Comparison of ENCODE assay signal across 31 cellular contexts in genomic region chr6:50271817-50272216, GRCh38.
"Had no signal": no experiment of that assay in that cellular context is flagged by ENCODE, and none has a peak within 500 bp of the region (broad histone marks: within the 10 kb centered on the region; RNA-seq: fewer than 3 reads in every experiment).

No MANE protein-coding gene starts in this region.

- H3K9me3 Mint-ChIP-seq: activated CD4-positive, alpha-beta T cell treated with anti-CD3 and anti-CD28 coated beads, Interleukin-2, amount 10 ng/mL, durations not matched to agents 24 days and 14 days; activated T-helper 1 cell treated with anti-CD3 and anti-CD28 coated beads, Interleukin-12 subunit alpha, Interleukin-12 subunit beta, Interleukin-2, Interleukin-4 antibody, amounts not matched to agents 30 ng/mL and 10 ng/mL and 1 ng/mL, durations not matched to agents 14 hours and 24 hours and 36 hours had no signal

- H3K36me3 ChIP-seq: ascending aorta, brain microvascular endothelial cell, esophagus muscularis mucosa, gastrocnemius medialis, heart left ventricle had no signal

- H3K27ac Mint-ChIP-seq: activated CD4-positive, alpha-beta memory T cell treated with anti-CD3 and anti-CD28 coated beads for 36 hours; activated CD4-positive, alpha-beta T cell treated with anti-CD3 and anti-CD28 coated beads for 36 hours; activated CD4-positive, alpha-beta T cell treated with anti-CD3 and anti-CD28 coated beads, Interleukin-2, amount 10 ng/mL, durations not matched to agents 24 days and 14 days; activated CD8-positive, alpha-beta memory T cell treated with anti-CD3 and anti-CD28 coated beads, Interleukin-2, amount 10 ng/mL, durations not matched to agents 7 days and 5 days; activated CD8-positive, alpha-beta T cell treated with anti-CD3 and anti-CD28 coated beads, Interleukin-2, amount 10 ng/mL, durations not matched to agents 7 days and 5 days; activated naive CD4-positive, alpha-beta T cell treated with anti-CD3 and anti-CD28 coated beads for 36 hours; activated naive CD4-positive, alpha-beta T cell treated with anti-CD3 and anti-CD28 coated beads, Interleukin-2, amount 50 U/mL, for 24 hours; activated naive CD8-positive, alpha-beta T cell treated with anti-CD3 and anti-CD28 coated beads, Interleukin-2, amount 10 ng/mL, durations not matched to agents 7 days and 5 days; activated T-helper 1 cell treated with anti-CD3 and anti-CD28 coated beads, Interleukin-12 subunit alpha, Interleukin-12 subunit beta, Interleukin-2, Interleukin-4 antibody, amounts not matched to agents 30 ng/mL and 10 ng/mL and 1 ng/mL, durations not matched to agents 14 hours and 24 hours and 36 hours; activated T-helper 2 cell treated with anti-CD3 and anti-CD28 coated beads, Interferon-gamma antibody, Interleukin-2, Interleukin-4, amounts not matched to agents 10 μg/mL and 5 μg/mL and 100 μg/mL, durations not matched to agents 14 hours and 24 hours and 36 hours; effector memory CD8-positive, alpha-beta T cell had no signal

- ATAC-seq: activated CD4-positive, alpha-beta T cell treated with anti-CD3 and anti-CD28 coated beads for 36 hours; activated CD8-positive, alpha-beta memory T cell treated with anti-CD3 and anti-CD28 coated beads, Interleukin-2, amount 10 ng/mL, durations not matched to agents 7 days and 5 days; activated CD8-positive, alpha-beta T cell treated with anti-CD3 and anti-CD28 coated beads, Interleukin-2, amount 10 ng/mL, durations not matched to agents 7 days and 5 days; effector memory CD8-positive, alpha-beta T cell; gastrocnemius medialis; heart left ventricle had no signal

- H3K4me1 Mint-ChIP-seq: activated CD4-positive, alpha-beta T cell treated with anti-CD3 and anti-CD28 coated beads for 36 hours; activated CD4-positive, alpha-beta T cell treated with anti-CD3 and anti-CD28 coated beads, Interleukin-2, amount 10 ng/mL, durations not matched to agents 24 days and 14 days; activated CD8-positive, alpha-beta memory T cell treated with anti-CD3 and anti-CD28 coated beads, Interleukin-2, amount 10 ng/mL, durations not matched to agents 7 days and 5 days; activated naive CD4-positive, alpha-beta T cell treated with anti-CD3 and anti-CD28 coated beads, Interleukin-2, amount 50 U/mL, for 24 hours; activated naive CD8-positive, alpha-beta T cell treated with anti-CD3 and anti-CD28 coated beads, Interleukin-2, amount 10 ng/mL, durations not matched to agents 7 days and 5 days had no signal

- H3K4me3 ChIP-seq: ascending aorta, esophagus muscularis mucosa, gastrocnemius medialis, heart left ventricle had no signal

- DNase-seq: activated CD4-positive, alpha-beta memory T cell treated with anti-CD3 and anti-CD28 coated beads for 36 hours; activated CD4-positive, alpha-beta T cell treated with anti-CD3 and anti-CD28 coated beads for 36 hours; activated CD4-positive, alpha-beta T cell treated with anti-CD3 and anti-CD28 coated beads, Interleukin-2, amount 10 ng/mL, durations not matched to agents 24 days and 14 days; activated CD4-positive, CD25-positive, alpha-beta regulatory T cell; activated CD4-positive, CD25-positive, alpha-beta regulatory T cell treated with anti-CD3 and anti-CD28 coated beads, Interleukin-2, amount 50 U/mL, for 72 hours; activated CD8-positive, alpha-beta memory T cell treated with anti-CD3 and anti-CD28 coated beads, Interleukin-2, amount 10 ng/mL, durations not matched to agents 7 days and 5 days; activated CD8-positive, alpha-beta memory T cell treated with anti-CD3 and anti-CD28 coated beads, Interleukin-2, amount 50 U/mL, for 4 hours; activated CD8-positive, alpha-beta T cell treated with anti-CD3 and anti-CD28 coated beads, Interleukin-2, amount 10 ng/mL, durations not matched to agents 7 days and 5 days; activated effector memory CD4-positive, alpha-beta T cell treated with anti-CD3 and anti-CD28 coated beads, Interleukin-2, amount 50 U/mL, for 16 hours; activated naive CD4-positive, alpha-beta T cell treated with anti-CD3 and anti-CD28 coated beads for 36 hours; activated naive CD8-positive, alpha-beta T cell treated with anti-CD3 and anti-CD28 coated beads, Interleukin-2, amount 10 ng/mL, durations not matched to agents 7 days and 5 days; activated T-cell treated with anti-CD3 and anti-CD28 coated beads, Interleukin-2, amount 50 U/mL, for 1 hour; activated T-cell treated with anti-CD3 and anti-CD28 coated beads, Interleukin-2, amount 50 U/mL, for 48 hours; caudate nucleus; cortex of kidney; dermis blood vessel endothelial cell; effector CD4-positive, alpha-beta T cell; effector memory CD8-positive, alpha-beta T cell; erythroblast; gastrocnemius medialis; glutamatergic neuron; heart left ventricle; T-helper 2 cell had no signal

- H3K4me1 ChIP-seq: ascending aorta, gastrocnemius medialis, heart left ventricle had no signal

- H3K27ac ChIP-seq: ascending aorta, brain microvascular endothelial cell, esophagus muscularis mucosa, foreskin keratinocyte, gastrocnemius medialis, heart left ventricle had no signal

- H3K27me3 ChIP-seq: ascending aorta, brain microvascular endothelial cell, esophagus muscularis mucosa, foreskin keratinocyte, gastrocnemius medialis, heart left ventricle had no signal

- H3K4me3 Mint-ChIP-seq: activated CD4-positive, alpha-beta memory T cell treated with anti-CD3 and anti-CD28 coated beads for 36 hours; activated CD4-positive, alpha-beta T cell treated with anti-CD3 and anti-CD28 coated beads for 36 hours; activated CD4-positive, alpha-beta T cell treated with anti-CD3 and anti-CD28 coated beads, Interleukin-2, amount 10 ng/mL, durations not matched to agents 24 days and 14 days; activated CD8-positive, alpha-beta memory T cell treated with anti-CD3 and anti-CD28 coated beads, Interleukin-2, amount 10 ng/mL, durations not matched to agents 7 days and 5 days; activated CD8-positive, alpha-beta T cell treated with anti-CD3 and anti-CD28 coated beads, Interleukin-2, amount 10 ng/mL, durations not matched to agents 7 days and 5 days; activated naive CD4-positive, alpha-beta T cell treated with anti-CD3 and anti-CD28 coated beads for 36 hours; activated naive CD4-positive, alpha-beta T cell treated with anti-CD3 and anti-CD28 coated beads, Interleukin-2, amount 50 U/mL, for 24 hours; activated naive CD8-positive, alpha-beta T cell treated with anti-CD3 and anti-CD28 coated beads, Interleukin-2, amount 10 ng/mL, durations not matched to agents 7 days and 5 days; activated T-helper 1 cell treated with anti-CD3 and anti-CD28 coated beads, Interleukin-12 subunit alpha, Interleukin-12 subunit beta, Interleukin-2, Interleukin-4 antibody, amounts not matched to agents 30 ng/mL and 10 ng/mL and 1 ng/mL, durations not matched to agents 14 hours and 24 hours and 36 hours; effector memory CD8-positive, alpha-beta T cell had no signal

- H3K36me3 Mint-ChIP-seq: activated CD4-positive, alpha-beta memory T cell treated with anti-CD3 and anti-CD28 coated beads for 36 hours; activated CD8-positive, alpha-beta memory T cell treated with anti-CD3 and anti-CD28 coated beads, Interleukin-2, amount 10 ng/mL, durations not matched to agents 7 days and 5 days; activated naive CD4-positive, alpha-beta T cell treated with anti-CD3 and anti-CD28 coated beads, Interleukin-2, amount 50 U/mL, for 24 hours; activated naive CD8-positive, alpha-beta T cell treated with anti-CD3 and anti-CD28 coated beads, Interleukin-2, amount 10 ng/mL, durations not matched to agents 7 days and 5 days had no signal

- H3K9me3 ChIP-seq: ascending aorta, esophagus muscularis mucosa, gastrocnemius medialis, heart left ventricle had no signal

- H3K27me3 Mint-ChIP-seq: activated CD4-positive, alpha-beta memory T cell treated with anti-CD3 and anti-CD28 coated beads for 36 hours; activated CD4-positive, alpha-beta T cell treated with anti-CD3 and anti-CD28 coated beads for 36 hours; activated CD4-positive, alpha-beta T cell treated with anti-CD3 and anti-CD28 coated beads, Interleukin-2, amount 10 ng/mL, durations not matched to agents 24 days and 14 days; activated CD8-positive, alpha-beta memory T cell treated with anti-CD3 and anti-CD28 coated beads, Interleukin-2, amount 10 ng/mL, durations not matched to agents 7 days and 5 days; activated naive CD4-positive, alpha-beta T cell treated with anti-CD3 and anti-CD28 coated beads, Interleukin-2, amount 50 U/mL, for 24 hours; activated naive CD8-positive, alpha-beta T cell treated with anti-CD3 and anti-CD28 coated beads, Interleukin-2, amount 10 ng/mL, durations not matched to agents 7 days and 5 days; effector memory CD8-positive, alpha-beta T cell had no signal

- FAIRE-seq: colon had no signal
